In genomic region chr10:89574348-89574747, GRCh38 we compare ENCODE assay signal across 32 cellular contexts. TPM values are rescaled to one million over a fixed set of nuclear protein-coding genes. Genes with fewer than 3 reads are reported as not detected.
DNase-seq lines count a peak whose midpoint lies in the region; ATAC-seq and TF ChIP-seq lines count a peak whose summit lies in the region.
"Had no signal": no experiment of that assay in that cellular context is flagged by ENCODE, and none has a peak within 500 bp of the region (broad histone marks: within the 10 kb centered on the region; RNA-seq: fewer than 3 reads in every experiment).

No MANE protein-coding gene starts in this region.

- no peaks in the 10 kb centered on the region for H3K36me3 ChIP-seq in SK-N-SH (replicated peaks in 1 of 2; ENCODE audit: control insufficient read depth in 1 of 2, insufficient read depth in 2 of 2, low read length in 1 of 2)
- H3K36me3 ChIP-seq in upper lobe of right lung, result no peaks in the 10 kb centered on the region
- H3K36me3 ChIP-seq: colonic mucosa, gastroesophageal sphincter, prostate gland, thoracic aorta, vagina had no signal

- no peaks in the 10 kb centered on the region for H3K27me3 ChIP-seq in SK-N-SH (ENCODE audit: insufficient read depth)
- H3K27me3 ChIP-seq in upper lobe of right lung, result no peaks in the 10 kb centered on the region
- H3K27me3 ChIP-seq: colonic mucosa, gastroesophageal sphincter, hepatocyte, vagina had no signal

- TF ChIP-seq RAD21 in SK-N-SH (IDR thresholded peaks at IDR 0.05; ENCODE audit: low read length), result no peak

- CTCF ChIA-PET in SK-N-SH (lab: Yijun Ruan, JAX), result interaction anchor here (1.4 kb wide), 1 partner anchor 12 kb away, joined by 6 read pairs; no protein-coding TSS in a partner anchor

- no peak overlapping the region for H2AFZ ChIP-seq in SK-N-SH (ENCODE audit: low read depth)
- H2AFZ ChIP-seq: hepatocyte had no signal

- H3K9me3 ChIP-seq in SK-N-SH (no peaks in the 10 kb centered on the region), upper lobe of right lung (no peaks in the 10 kb centered on the region)
- H3K9me3 ChIP-seq: colonic mucosa, gastroesophageal sphincter, prostate gland, thoracic aorta, vagina had no signal

- peaks cover 4% of the 10 kb centered on the region for H3F3A ChIP-seq in SK-N-SH (replicated peaks; ENCODE audit: insufficient read depth)

- no peak overlapping the region for H3K27ac ChIP-seq in SK-N-SH (ENCODE audit: low read depth in 2 of 2, low read length in 1 of 2)
- no peak overlapping the region for H3K27ac ChIP-seq in upper lobe of right lung
- H3K27ac ChIP-seq: colonic mucosa, gastroesophageal sphincter, hepatocyte, prostate gland, thoracic aorta, vagina had no signal

- intact Hi-C loops in upper lobe of right lung (cut with DNase I), result no loop called here

- no peak for TF ChIP-seq EP300 in SK-N-SH (IDR thresholded peaks at IDR 0.05; ENCODE audit: borderline replicate concordance in 1 of 2, low read depth in 1 of 2, low read length in 1 of 2)

- in situ Hi-C loops in SK-MEL-5 (cut with HindIII; ENCODE audit: low pct_unique_long_range_greater_than_20kb, low sequenced_read_pairs), result loop anchor here (25.0 kb wide), 1 partner anchor 112 kb away; no protein-coding TSS in a partner anchor

- no peak for ATAC-seq in SK-N-SH treated with all-trans-retinoic acid at 6 μM for 48 hours
- ATAC-seq in upper lobe of right lung, result peak; percentile 19
- ATAC-seq in HG03469 (IDR thresholded peaks at IDR 0.05; ENCODE audit: unreplicated experiment), result no peak
- no peak for ATAC-seq in GM19328 (IDR thresholded peaks at IDR 0.05; ENCODE audit: unreplicated experiment)
- ATAC-seq: effector memory CD8-positive, alpha-beta T cell; gastroesophageal sphincter; Right ventricle myocardium inferior; WTC11 had no signal

- H3K9me2 ChIP-seq in SK-N-SH, result no peaks in the 10 kb centered on the region

- H3K79me2 ChIP-seq in SK-N-SH (ENCODE audit: insufficient read depth), result no peaks in the 10 kb centered on the region
- H3K79me2 ChIP-seq: hepatocyte had no signal

- no peak for TF ChIP-seq CTCF in SK-N-SH (IDR thresholded peaks at IDR 0.05)
- TF ChIP-seq CTCF in upper lobe of right lung (IDR thresholded peaks at IDR 0.05), result no peak

- H3K9ac ChIP-seq in SK-N-SH, result no peak overlapping the region

- 62% methylated on average over 1 of the region's 1 CpG for WGBS in SK-N-SH (ENCODE audit: low lambda C conversion rate)

- H3K4me2 ChIP-seq in SK-N-SH, result no peak overlapping the region
- H3K4me2 ChIP-seq: hepatocyte had no signal

- H3K4me3 ChIP-seq in SK-N-SH (ENCODE audit: low read depth in 2 of 2, low read length in 1 of 2) (no peak overlapping the region), upper lobe of right lung (no peak overlapping the region)
- H3K4me3 ChIP-seq: colonic mucosa, gastroesophageal sphincter, hepatocyte, prostate gland, thoracic aorta, vagina had no signal

- POLR2A ChIA-PET in SK-N-SH (lab: Yijun Ruan, JAX), result no interaction called here

- H4K20me1 ChIP-seq in SK-N-SH (ENCODE audit: insufficient read depth), result no peaks in the 10 kb centered on the region

- DNase-seq in SK-N-SH (no peak), SK-MEL-5 (ENCODE audit: low read depth, low spot score) (peak; percentile 42), foreskin melanocyte (peak; percentile 52), upper lobe of right lung (no peak), DMS 273 (lab: John Stamatoyannopoulos, UW; ENCODE audit: unreplicated experiment) (no peak)
- DNase-seq: activated CD4-positive, alpha-beta T cell treated with anti-CD3 and anti-CD28 coated beads, Interleukin-2, amount 50 U/mL, for 1 hour; activated naive CD4-positive, alpha-beta T cell treated with anti-CD3 and anti-CD28 coated beads for 36 hours; amniotic stem cell; CD4-positive, alpha-beta T cell; colonic mucosa; effector memory CD8-positive, alpha-beta T cell; H7; left cardiac atrium; mesendoderm; NCI-H1436 treated with DMSO at 0.1 percent for 48 hours; NCI-H446 treated with DMSO at 0.1 percent for 48 hours; stimulated activated naive CD4-positive, alpha-beta T cell treated with Interleukin-2 at 50 U/mL for 16 hours; T1000 had no signal

- H3K4me1 ChIP-seq in SK-N-SH (ENCODE audit: control insufficient read depth in 1 of 2, insufficient read depth in 2 of 2, low read depth in 1 of 2, low read length in 1 of 2) (no peaks in the 10 kb centered on the region; a peak in 1 of 4 replicates), upper lobe of right lung (no peaks in the 10 kb centered on the region)
- H3K4me1 ChIP-seq: colonic mucosa, gastroesophageal sphincter, prostate gland, vagina had no signal

TF ChIP-seq in SK-N-SH treated with all-trans-retinoic acid at 6 μM for 48 hours, 23 proteins besides CTCF, POLR2A, EP300 and RAD21:
- no peak for TF ChIP-seq POU6F1 (CRISPR knock-in tag; IDR thresholded peaks at IDR 0.05; ENCODE audit: borderline replicate concordance, low read depth)
- TF ChIP-seq ISL1 (CRISPR knock-in tag; IDR thresholded peaks at IDR 0.05), result peak; percentile 10; the same call in 1 of the 2 replicates
TF ChIP-seq in SK-N-SH treated with all-trans-retinoic acid at 6 μM for 48 hours: peak in this region for 1.

TF ChIP-seq in SK-N-SH, 30 proteins besides CTCF, POLR2A, EP300 and RAD21:
- TF ChIP-seq EZH2phosphoT487 (IDR thresholded peaks at IDR 0.05; ENCODE audit: borderline replicate concordance, low read depth) (no peak), USF2 (IDR thresholded peaks at IDR 0.05; ENCODE audit: borderline replicate concordance, low read depth, low read length) (no peak), RFX5 (IDR thresholded peaks at IDR 0.05; ENCODE audit: low read length) (no peak), ZBTB33 (IDR thresholded peaks at IDR 0.05; ENCODE audit: borderline replicate concordance, low read depth) (no peak), TEAD4 (IDR thresholded peaks at IDR 0.05; ENCODE audit: borderline replicate concordance, insufficient read depth) (no peak), TCF12 (IDR thresholded peaks at IDR 0.05) (no peak), NFIC (IDR thresholded peaks at IDR 0.05; ENCODE audit: borderline replicate concordance) (no peak), USF1 (IDR thresholded peaks at IDR 0.05; ENCODE audit: borderline replicate concordance, low read depth) (no peak)

RNA-seq across cellular contexts. Expression of gene SLC16A12, which starts 39.0 kb away (rescaled TPM):
- polyA plus RNA-seq in SK-N-SH (2012; rRNA removed), result 0.13 TPM in 2 replicates
- polyA plus RNA-seq in SK-N-SH (2012; cell fraction: cytosol; rRNA removed), result 0.10 and 0.14 TPM in 2 replicates
- 0.05 and 0.10 TPM in 2 replicates for polyA plus RNA-seq in SK-N-SH (2012; cell fraction: nucleus; rRNA removed)
- not detected in 2 replicates for total RNA-seq in SK-MEL-5 (2014; rRNA removed; shearing (Covaris generic))
- not detected in 2 replicates for polyA plus RNA-seq in SK-MEL-5 (2015; cell fraction: cytosol; rRNA removed)
- polyA plus RNA-seq in SK-MEL-5 (2015; cell fraction: nucleus; rRNA removed), result not detected in 2 replicates
- 1.9 TPM for total RNA-seq in upper lobe of right lung
- total RNA-seq: activated naive CD4-positive, alpha-beta T cell treated with anti-CD3 and anti-CD28 coated beads for 36 hours; activated T-helper 1 cell treated with anti-CD3 and anti-CD28 coated beads, Interleukin-12 subunit alpha, Interleukin-12 subunit beta, Interleukin-2, Interleukin-4 antibody, amounts not matched to agents 30 ng/mL and 10 ng/mL and 1 ng/mL, durations not matched to agents 14 hours and 24 hours and 36 hours; bronchial epithelial cell; CD4-positive, alpha-beta T cell; OCI-LY7 had no signal
- polyA plus RNA-seq: IgD-negative memory B cell had no signal

Comparison
In these comparisons a context has a peak if more than half of its experiments do, and no peak if none do; other contexts are left out.
1. DNase-seq: peak in SK-MEL-5 (single experiment) and foreskin melanocyte (single experiment); none in SK-N-SH (single experiment), upper lobe of right lung (single experiment) and DMS 273 (single experiment).